In the genomic region with DNA sequence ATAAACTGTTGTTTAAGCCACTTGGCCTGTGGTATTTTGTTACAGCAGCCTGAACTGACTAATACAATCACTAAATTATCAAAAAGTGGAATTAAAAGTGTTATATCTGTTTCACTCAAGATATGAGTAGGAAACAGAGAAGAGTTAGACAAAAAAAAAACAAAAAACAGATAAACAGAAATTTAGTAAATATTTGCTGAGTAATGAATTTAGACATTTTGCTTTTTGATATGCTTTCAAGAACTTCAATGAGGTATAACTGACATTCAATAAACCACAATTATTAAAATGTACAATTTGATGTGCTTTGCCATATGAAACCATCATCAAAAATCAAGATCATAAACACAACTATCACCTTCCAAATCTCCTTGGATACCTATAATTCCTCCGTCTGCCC, we compare ENCODE assay signal across 21 cellular contexts.
DNase-seq lines count a peak whose midpoint lies in the region; ATAC-seq, FAIRE-seq and TF ChIP-seq lines count a peak whose summit lies in the region.
"Had no signal": no experiment of that assay in that cellular context is flagged by ENCODE, and none has a peak within 500 bp of the region (broad histone marks: within the 10 kb centered on the region; RNA-seq: fewer than 3 reads in every experiment).

No MANE protein-coding gene starts in this region.

- H3K14ac ChIP-seq in IMR-90 (replicated peaks; ENCODE audit: low read depth, low read length): no peak overlapping the region
- no peak overlapping the region for H3K14ac ChIP-seq in H1 (ENCODE audit: insufficient read length)

- H3K36me3 ChIP-seq in IMR-90 (ENCODE audit: control insufficient read depth, insufficient read depth, low read length) (no peaks in the 10 kb centered on the region), H1 (ENCODE audit: control insufficient read depth in 2 of 4, insufficient read depth in 4 of 4, low read length in 3 of 4) (no peaks in the 10 kb centered on the region)
- H3K36me3 ChIP-seq: BLaER1 treated with 17β-estradiol and CSF1 and Interleukin-3, amounts not matched to agents 10 nM and 100 nM had no signal

- H3K9me1 ChIP-seq in IMR-90 (ENCODE audit: insufficient read depth, low read length): no peaks in the 10 kb centered on the region

- no peak for FAIRE-seq in A549 (lab: Jason Lieb, UNC)
- no peak for FAIRE-seq in H1 (lab: Jason Lieb, UNC)
- FAIRE-seq: A204.1, D721Med, G401.6, GM12891, GM19239 had no signal

- H3K56ac ChIP-seq in IMR-90 (ENCODE audit: extremely low read depth, insufficient read depth, low read length) (no peak overlapping the region), H1 (replicated peaks; ENCODE audit: insufficient read length, low read depth, low read length) (no peak overlapping the region)

- no peaks in the 10 kb centered on the region for H4K20me1 ChIP-seq in IMR-90 (ENCODE audit: insufficient read depth, low read length)
- H4K20me1 ChIP-seq in H1 (replicated peaks in 1 of 2; ENCODE audit: control insufficient read depth in 1 of 2, insufficient read depth in 2 of 2, low read length in 2 of 2): no peaks in the 10 kb centered on the region
- H4K20me1 ChIP-seq: BLaER1 treated with 17β-estradiol and CSF1 and Interleukin-3, amounts not matched to agents 10 nM and 100 nM had no signal

- 12% methylated on average over 1 of the region's 1 CpG for WGBS in A549 (ENCODE audit: missing lambda C conversion rate)
- no CpG with 5 or more reads among the region's 1 CpG for whole genome bisulfite sequencing in IMR-90 (ENCODE audit: extremely low coverage in 2 of 2, insufficient read length in 1 of 2), 2 experiments
- WGBS in H1 (ENCODE audit: extremely low coverage in 1 of 2, insufficient coverage in 1 of 2, insufficient read length in 1 of 2, insufficient replicate concordance in 2 of 2, low coverage in 1 of 2, low lambda C conversion rate in 2 of 2, missing lambda C conversion rate in 1 of 2), 2 experiments: 100% methylated on average over 1 of the region's 1 CpG; no CpG with 5 or more reads in 1 of the 2 experiments

- H2AK9ac ChIP-seq in IMR-90 (replicated peaks; ENCODE audit: low read depth, low read length, poor library complexity): no peak overlapping the region

- H3K27me3 Mint-ChIP-seq in activated T-helper 2 cell treated with anti-CD3 and anti-CD28 coated beads, Interferon-gamma antibody, Interleukin-2, Interleukin-4, amounts not matched to agents 10 μg/mL and 5 μg/mL and 100 μg/mL, durations not matched to agents 14 hours and 24 hours and 36 hours (ENCODE audit: low read depth): no peaks in the 10 kb centered on the region
- H3K27me3 Mint-ChIP-seq: B cell; CD4-positive, alpha-beta T cell had no signal

- H2AFZ ChIP-seq in IMR-90 (replicated peaks; ENCODE audit: low read length, poor library complexity): no peak overlapping the region
- H2AFZ ChIP-seq in H1 (ENCODE audit: low read length): no peak overlapping the region

- no peak overlapping the region for H2AK5ac ChIP-seq in IMR-90 (ENCODE audit: low read depth, low read length)
- no peak overlapping the region for H2AK5ac ChIP-seq in H1 (ENCODE audit: low read depth, low read length)

- no peak overlapping the region for H2BK120ac ChIP-seq in IMR-90 (ENCODE audit: low read depth, low read length)
- H2BK120ac ChIP-seq in H1 (replicated peaks; ENCODE audit: low read depth, low read length): no peak overlapping the region

- no peak overlapping the region for H4K5ac ChIP-seq in IMR-90 (ENCODE audit: low read depth, low read length)
- H4K5ac ChIP-seq in H1 (ENCODE audit: insufficient read length, low read depth, low read length): no peak overlapping the region

- POLR2A ChIA-PET in A549 (lab: Yijun Ruan, JAX): no interaction called here
- POLR2A ChIA-PET in IMR-90 (lab: Charles Lee; ENCODE audit: unreplicated experiment): no interaction called here
- POLR2A ChIA-PET in H1 (lab: Charles Lee; ENCODE audit: partially characterized antibody): no interaction called here

- no peak overlapping the region for H2BK15ac ChIP-seq in IMR-90 (ENCODE audit: low read depth, low read length)
- no peak overlapping the region for H2BK15ac ChIP-seq in H1 (ENCODE audit: low read length)

- H2BK20ac ChIP-seq in IMR-90 (ENCODE audit: low read depth, low read length): no peak overlapping the region
- H2BK20ac ChIP-seq in H1 (ENCODE audit: low read length): no peak overlapping the region

- H3K9ac ChIP-seq in IMR-90 (ENCODE audit: low read depth, low read length) (no peak overlapping the region), H1 (replicated peaks in 1 of 4; ENCODE audit: extremely low read depth in 1 of 4, low read depth in 3 of 4, low read length in 3 of 4) (no peak overlapping the region)
- H3K9ac ChIP-seq: BLaER1 treated with 17β-estradiol and CSF1 and Interleukin-3, amounts not matched to agents 10 nM and 100 nM had no signal

- H3K27ac ChIP-seq in A549: no peak overlapping the region
- H3K27ac ChIP-seq in IMR-90 (ENCODE audit: insufficient read depth, low read length): no peak overlapping the region
- no peak overlapping the region for H3K27ac ChIP-seq in H1 (ENCODE audit: low read depth, low read length)
- H3K27ac ChIP-seq: BLaER1 treated with 17β-estradiol and CSF1 and Interleukin-3, amounts not matched to agents 10 nM and 100 nM; C4-2B had no signal

- no peaks in the 10 kb centered on the region for H3K27me3 ChIP-seq in IMR-90 (ENCODE audit: control insufficient read depth, insufficient read depth, low read length)
- no peaks in the 10 kb centered on the region for H3K27me3 ChIP-seq in H1 (replicated peaks in 1 of 4; ENCODE audit: control insufficient read depth in 3 of 4, extremely low read depth in 1 of 4, insufficient read depth in 3 of 4, low read length in 3 of 4)
- H3K27me3 ChIP-seq: BLaER1 treated with 17β-estradiol and CSF1 and Interleukin-3, amounts not matched to agents 10 nM and 100 nM had no signal

- no peak for TF ChIP-seq EP300 in A549 (IDR thresholded peaks at IDR 0.05)
- no peak for TF ChIP-seq EP300 in H1 (IDR thresholded peaks at IDR 0.05; ENCODE audit: borderline replicate concordance in 1 of 2, low read depth in 2 of 2, low read length in 2 of 2)

- no peaks in the 10 kb centered on the region for H3K79me1 ChIP-seq in IMR-90 (ENCODE audit: low read depth in 1 of 2, low read length in 2 of 2)
- H3K79me1 ChIP-seq in H1 (ENCODE audit: low read depth, low read length): no peaks in the 10 kb centered on the region

- no peak overlapping the region for H2BK12ac ChIP-seq in H1 (ENCODE audit: low read depth, low read length)

- ATAC-seq in A549 (no peak), IMR-90 (ENCODE audit: low read depth) (no peak)
- ATAC-seq: CD8-positive, alpha-beta T cell had no signal

- H3K27ac Mint-ChIP-seq in activated T-helper 2 cell treated with anti-CD3 and anti-CD28 coated beads, Interferon-gamma antibody, Interleukin-2, Interleukin-4, amounts not matched to agents 10 μg/mL and 5 μg/mL and 100 μg/mL, durations not matched to agents 14 hours and 24 hours and 36 hours: no peak overlapping the region
- H3K27ac Mint-ChIP-seq: B cell; CD4-positive, alpha-beta T cell; CD8-positive, alpha-beta T cell had no signal

- H3K4ac ChIP-seq in IMR-90 (ENCODE audit: low read depth, low read length): no peak overlapping the region
- no peak overlapping the region for H3K4ac ChIP-seq in H1 (replicated peaks; ENCODE audit: insufficient read length, low read depth, low read length)

- no peak overlapping the region for H2BK5ac ChIP-seq in IMR-90 (ENCODE audit: low read depth, low read length, poor library complexity, severe bottlenecking)
- no peak overlapping the region for H2BK5ac ChIP-seq in H1 (ENCODE audit: low read depth, low read length)

- H3K4me1 ChIP-seq in A549 (no peaks in the 10 kb centered on the region), IMR-90 (ENCODE audit: control insufficient read depth, insufficient read depth, low read length) (no peaks in the 10 kb centered on the region), H1 (replicated peaks in 1 of 4; ENCODE audit: control insufficient read depth in 3 of 4, insufficient read depth in 4 of 4, low read length in 3 of 4) (no peaks in the 10 kb centered on the region)
- H3K4me1 ChIP-seq: BLaER1 treated with 17β-estradiol and CSF1 and Interleukin-3, amounts not matched to agents 10 nM and 100 nM; Caco-2 had no signal

- H3K18ac ChIP-seq in IMR-90 (ENCODE audit: low read depth, low read length) (no peak overlapping the region), H1 (ENCODE audit: extremely low read depth, low read length) (no peak overlapping the region)

- in situ Hi-C loops in IMR-90 (cut with MboI; ENCODE audit: low sequenced_read_pairs): no loop called here

- no peak overlapping the region for H4K8ac ChIP-seq in IMR-90 (ENCODE audit: low read depth in 2 of 2, low read length in 2 of 2)
- no peak overlapping the region for H4K8ac ChIP-seq in H1 (ENCODE audit: extremely low read depth, insufficient read depth, low read length)

- no peak overlapping the region for H3K4me3 Mint-ChIP-seq in activated T-helper 2 cell treated with anti-CD3 and anti-CD28 coated beads, Interferon-gamma antibody, Interleukin-2, Interleukin-4, amounts not matched to agents 10 μg/mL and 5 μg/mL and 100 μg/mL, durations not matched to agents 14 hours and 24 hours and 36 hours (ENCODE audit: low read depth)
- H3K4me3 Mint-ChIP-seq: B cell; CD4-positive, alpha-beta T cell; CD8-positive, alpha-beta T cell had no signal

- CTCF ChIA-PET in A549 (lab: Yijun Ruan, JAX) (no interaction called here), IMR-90 (lab: Yijun Ruan, JAX) (no interaction called here), H1 (lab: Charles Lee; ENCODE audit: partially characterized antibody) (no interaction called here)

- H4K91ac ChIP-seq in IMR-90 (ENCODE audit: insufficient read depth, low read depth, low read length) (no peak overlapping the region), H1 (replicated peaks; ENCODE audit: insufficient read length, low read length) (no peak overlapping the region)

- H3K79me2 ChIP-seq in H1 (ENCODE audit: control insufficient read depth in 1 of 2, insufficient read depth in 2 of 2, low read length in 2 of 2): no peaks in the 10 kb centered on the region

- H3K4me2 ChIP-seq in A549 (no peak overlapping the region), IMR-90 (ENCODE audit: low read depth, low read length) (no peak overlapping the region), H1 (ENCODE audit: insufficient read depth in 1 of 2, low read depth in 2 of 2, low read length in 2 of 2) (no peak overlapping the region)
- H3K4me2 ChIP-seq: BLaER1 treated with 17β-estradiol and CSF1 and Interleukin-3, amounts not matched to agents 10 nM and 100 nM had no signal

- no peak overlapping the region for H3K4me3 ChIP-seq in A549
- no peak overlapping the region for H3K4me3 ChIP-seq in IMR-90 (ENCODE audit: insufficient read depth, low read depth, low read length)
- H3K4me3 ChIP-seq in H1 (ENCODE audit: extremely low read depth in 1 of 4, insufficient read depth in 2 of 4, low read depth in 3 of 4, low read length in 4 of 4): no peak overlapping the region
- H3K4me3 ChIP-seq: BLaER1 treated with 17β-estradiol and CSF1 and Interleukin-3, amounts not matched to agents 10 nM and 100 nM had no signal

- H3K9me3 Mint-ChIP-seq in activated T-helper 2 cell treated with anti-CD3 and anti-CD28 coated beads, Interferon-gamma antibody, Interleukin-2, Interleukin-4, amounts not matched to agents 10 μg/mL and 5 μg/mL and 100 μg/mL, durations not matched to agents 14 hours and 24 hours and 36 hours: peaks cover 23% of the 10 kb centered on the region

- H3K23me2 ChIP-seq in H1 (ENCODE audit: low read depth, low read length): no peaks in the 10 kb centered on the region

- TF ChIP-seq CTCF in A549 (IDR thresholded peaks at IDR 0.05): no peak
- no peak for TF ChIP-seq CTCF in IMR-90 (conservative IDR thresholded peaks at IDR 0.05; ENCODE audit: low read depth, low read length)
- no peak for TF ChIP-seq CTCF in H1 (IDR thresholded peaks at IDR 0.05; ENCODE audit: control extremely low read depth in 1 of 3, insufficient read depth in 1 of 3, low read depth in 1 of 3, low read length in 3 of 3)

- DNase-seq in A549 (ENCODE audit: low read depth in 1 of 2, low spot score in 1 of 2) (no peak), IMR-90 (no peak), H1 (ENCODE audit: low read depth in 1 of 2, low spot score in 2 of 2) (no peak), mucosa of gallbladder (ENCODE audit: low spot score) (no peak)
- DNase-seq in activated T-helper 2 cell treated with anti-CD3 and anti-CD28 coated beads, Interferon-gamma antibody, Interleukin-2, Interleukin-4, amounts not matched to agents 10 μg/mL and 5 μg/mL and 100 μg/mL, durations not matched to agents 14 hours and 24 hours and 36 hours (ENCODE audit: low spot score): no peak
- DNase-seq: 8988T; AML-193; Caco-2; Calu3; CD4-positive, alpha-beta T cell; CD8-positive, alpha-beta T cell; DMS79 treated with DMSO at 0.1 percent for 48 hours; GF-D8 had no signal

- BruUV-seq in IMR-90 (replicated peaks; lab: Mats Ljungman, UMichigan): no TSS peak

- TF ChIP-seq POLR2A in A549 (IDR thresholded peaks at IDR 0.05; ENCODE audit: low read length) (no peak), IMR-90 (IDR thresholded peaks at IDR 0.05; ENCODE audit: low read depth, low read length) (no peak), H1 (IDR thresholded peaks at IDR 0.05; ENCODE audit: control extremely low read depth in 1 of 2, low read depth in 2 of 2, low read length in 2 of 2) (no peak)

- no peak overlapping the region for H3K23ac ChIP-seq in IMR-90 (ENCODE audit: low read depth, low read length)
- H3K23ac ChIP-seq in H1 (ENCODE audit: insufficient read length): no peak overlapping the region

- dilution Hi-C loops in IMR-90 (cut with HindIII; ENCODE audit: low sequenced_read_pairs, unreplicated experiment): no loop called here

- intact Hi-C loops in IMR-90 (cut with micrococcal nuclease): no loop called here
- intact Hi-C loops in activated T-helper 2 cell treated with anti-CD3 and anti-CD28 coated beads, Interferon-gamma antibody, Interleukin-2, Interleukin-4, amounts not matched to agents 10 μg/mL and 5 μg/mL and 100 μg/mL, durations not matched to agents 14 hours and 24 hours and 36 hours (cut with micrococcal nuclease): no loop called here

- H3K4me1 Mint-ChIP-seq in activated T-helper 2 cell treated with anti-CD3 and anti-CD28 coated beads, Interferon-gamma antibody, Interleukin-2, Interleukin-4, amounts not matched to agents 10 μg/mL and 5 μg/mL and 100 μg/mL, durations not matched to agents 14 hours and 24 hours and 36 hours (ENCODE audit: low read depth): no peaks in the 10 kb centered on the region
- H3K4me1 Mint-ChIP-seq: B cell had no signal

- H3K9me3 ChIP-seq in A549 (no peaks in the 10 kb centered on the region), IMR-90 (ENCODE audit: control insufficient read depth, insufficient read depth, low read length) (peaks cover 11% of the 10 kb centered on the region), H1 (ENCODE audit: insufficient read depth in 2 of 2, low read depth in 1 of 2, low read length in 1 of 2) (no peaks in the 10 kb centered on the region)
- H3K9me3 ChIP-seq: BLaER1 treated with 17β-estradiol and CSF1 and Interleukin-3, amounts not matched to agents 10 nM and 100 nM; Caco-2 had no signal

- TF ChIP-seq RAD21 in A549 (conservative IDR thresholded peaks at IDR 0.05 in 1 of 2, IDR thresholded peaks at IDR 0.05 in 1 of 2) (no peak), IMR-90 (IDR thresholded peaks at IDR 0.05; ENCODE audit: low read length) (no peak), H1 (IDR thresholded peaks at IDR 0.05 in 1 of 2, conservative IDR thresholded peaks at IDR 0.05 in 1 of 2; ENCODE audit: low read depth in 2 of 2, low read length in 2 of 2) (no peak)

- no peaks in the 10 kb centered on the region for H3K36me3 Mint-ChIP-seq in activated T-helper 2 cell treated with anti-CD3 and anti-CD28 coated beads, Interferon-gamma antibody, Interleukin-2, Interleukin-4, amounts not matched to agents 10 μg/mL and 5 μg/mL and 100 μg/mL, durations not matched to agents 14 hours and 24 hours and 36 hours (ENCODE audit: low read depth)
- H3K36me3 Mint-ChIP-seq: CD8-positive, alpha-beta T cell had no signal
